Comparison of ENCODE assay signal across 9 cellular contexts in genomic region chr17:9241371-9241712, GRCh38.
DNase-seq lines count a peak whose midpoint lies in the region; ATAC-seq, FAIRE-seq and TF ChIP-seq lines count a peak whose summit lies in the region.
"Had no signal": no experiment of that assay in that cellular context is flagged by ENCODE, and none has a peak within 500 bp of the region (broad histone marks: within the 10 kb centered on the region; RNA-seq: fewer than 3 reads in every experiment).

No MANE protein-coding gene starts in this region.

- peak overlapping the region; percentile 84; the same call in 1 of the 2 replicates for H2BK12ac ChIP-seq in H1 (ENCODE audit: low read depth, low read length)

- H2BK15ac ChIP-seq in H1 (ENCODE audit: low read length): no peak overlapping the region; the same call in 1 of the 2 replicates

- H2BK5ac ChIP-seq in H1 (ENCODE audit: low read depth, low read length): peak overlapping the region; percentile 68; the same call in 1 of the 2 replicates

- no peak for TF ChIP-seq POLR2A in H1 (IDR thresholded peaks at IDR 0.05; ENCODE audit: control extremely low read depth in 1 of 2, low read depth in 2 of 2, low read length in 2 of 2)

- peak overlapping the region in 1 of 4 experiments; percentile 1; a peak in 2 of 7 replicates for H3K9ac ChIP-seq in H1 (replicated peaks in 1 of 4; ENCODE audit: extremely low read depth in 1 of 4, low read depth in 3 of 4, low read length in 3 of 4)

- no peaks in the 10 kb centered on the region for H3K79me1 ChIP-seq in H1 (ENCODE audit: low read depth, low read length)

- H3K4me2 ChIP-seq in H1 (ENCODE audit: insufficient read depth in 1 of 2, low read depth in 2 of 2, low read length in 2 of 2): peak overlapping the region in 1 of 2 experiments; percentile 83; a peak in 1 of 4 replicates

- TF ChIP-seq EP300 in H1 (IDR thresholded peaks at IDR 0.05; ENCODE audit: borderline replicate concordance in 1 of 2, low read depth in 2 of 2, low read length in 2 of 2): no peak

- H3K4me3 Mint-ChIP-seq in mesothelial cell of epicardium: peak overlapping the region; percentile 17

- no peaks in the 10 kb centered on the region for H3K9me3 ChIP-seq in SJCRH30 (replicated peaks)
- H3K9me3 ChIP-seq in H1 (ENCODE audit: insufficient read depth in 2 of 2, low read depth in 1 of 2, low read length in 1 of 2): no peaks in the 10 kb centered on the region
- no peaks in the 10 kb centered on the region for H3K9me3 ChIP-seq in thoracic aorta

- H2BK20ac ChIP-seq in H1 (ENCODE audit: low read length): peak overlapping the region; percentile 13; the same call in 1 of the 2 replicates

- H3K27me3 Mint-ChIP-seq in mesothelial cell of epicardium (ENCODE audit: low read depth): peaks cover 10% of the 10 kb centered on the region

- peaks cover 17% of the 10 kb centered on the region for H3K4me1 Mint-ChIP-seq in mesothelial cell of epicardium

- POLR2A ChIA-PET in H1 (lab: Charles Lee; ENCODE audit: partially characterized antibody): no interaction called here

- no peak for TF ChIP-seq RAD21 in H1 (IDR thresholded peaks at IDR 0.05 in 1 of 2, conservative IDR thresholded peaks at IDR 0.05 in 1 of 2; ENCODE audit: low read depth in 2 of 2, low read length in 2 of 2)

- FAIRE-seq in H1 (lab: Jason Lieb, UNC): no peak

- H3K27me3 ChIP-seq in SJCRH30 (no peaks in the 10 kb centered on the region), H1 (replicated peaks in 1 of 4; ENCODE audit: control insufficient read depth in 3 of 4, extremely low read depth in 1 of 4, insufficient read depth in 3 of 4, low read length in 3 of 4) (peaks cover 0 to 14% (median 9%) of the 10 kb centered on the region in 4 experiments; a peak in 6 of 7 replicates), thoracic aorta (replicated peaks; ENCODE audit: insufficient read depth) (no peaks in the 10 kb centered on the region)

- peak overlapping the region; percentile 39 for H3K27ac Mint-ChIP-seq in mesothelial cell of epicardium

- H2AFZ ChIP-seq in H1 (ENCODE audit: low read length): no peak overlapping the region

- peaks cover 11% of the 10 kb centered on the region for H3K23me2 ChIP-seq in H1 (ENCODE audit: low read depth, low read length)

- H3K9me3 Mint-ChIP-seq in mesothelial cell of epicardium: no peaks in the 10 kb centered on the region

- no peak overlapping the region for H3K23ac ChIP-seq in H1 (ENCODE audit: insufficient read length)

- H3K36me3 ChIP-seq in SJCRH30 (no peaks in the 10 kb centered on the region), H1 (ENCODE audit: control insufficient read depth in 2 of 4, insufficient read depth in 4 of 4, low read length in 3 of 4) (no peaks in the 10 kb centered on the region), thoracic aorta (no peaks in the 10 kb centered on the region)

- ATAC-seq in thoracic aorta (ENCODE audit: insufficient number of reproducible peaks, low FRiP score, low read depth) (no peak), HG02678 (IDR thresholded peaks at IDR 0.05; ENCODE audit: unreplicated experiment) (no peak)

- H3K36me3 Mint-ChIP-seq in mesothelial cell of epicardium: no peaks in the 10 kb centered on the region

- no peak overlapping the region; the same call in 1 of the 2 replicates for H3K18ac ChIP-seq in H1 (ENCODE audit: extremely low read depth, low read length)

- TF ChIP-seq CTCF in H1 (IDR thresholded peaks at IDR 0.05; ENCODE audit: control extremely low read depth in 1 of 3, insufficient read depth in 1 of 3, low read depth in 1 of 3, low read length in 3 of 3) (no peak), mesothelial cell of epicardium (IDR thresholded peaks at IDR 0.05; ENCODE audit: unreplicated experiment) (no peak), thoracic aorta (IDR thresholded peaks at IDR 0.05) (no peak)

- H3K79me2 ChIP-seq in H1 (ENCODE audit: control insufficient read depth in 1 of 2, insufficient read depth in 2 of 2, low read length in 2 of 2): no peaks in the 10 kb centered on the region

- H4K91ac ChIP-seq in H1 (replicated peaks; ENCODE audit: insufficient read length, low read length): no peak overlapping the region

- H4K5ac ChIP-seq in H1 (ENCODE audit: insufficient read length, low read depth, low read length): no peak overlapping the region

- WGBS in H1 (ENCODE audit: extremely low coverage in 1 of 2, insufficient coverage in 1 of 2, insufficient read length in 1 of 2, insufficient replicate concordance in 2 of 2, low coverage in 1 of 2, low lambda C conversion rate in 2 of 2, missing lambda C conversion rate in 1 of 2), 2 experiments: 95% methylated on average over 10 of the region's 10 CpGs; no CpG with 5 or more reads in 1 of the 2 experiments

- no peak overlapping the region for H3K4ac ChIP-seq in H1 (replicated peaks; ENCODE audit: insufficient read length, low read depth, low read length)

- CTCF ChIA-PET in H1 (lab: Charles Lee; ENCODE audit: partially characterized antibody): interaction anchor here (2.8 kb wide), 1 partner anchor 50 kb away, joined by 10 read pairs; no protein-coding TSS in a partner anchor

- no peak overlapping the region for H3K56ac ChIP-seq in H1 (replicated peaks; ENCODE audit: insufficient read length, low read depth, low read length)

- H3K14ac ChIP-seq in H1 (ENCODE audit: insufficient read length): no peak overlapping the region

- H3K4me1 ChIP-seq in SJCRH30 (peaks cover 30% of the 10 kb centered on the region), H1 (replicated peaks in 1 of 4; ENCODE audit: control insufficient read depth in 3 of 4, insufficient read depth in 4 of 4, low read length in 3 of 4) (peaks cover 3 to 30% (median 18%) of the 10 kb centered on the region in 4 experiments), thoracic aorta (ENCODE audit: control insufficient read depth in 1 of 2, low read depth in 2 of 2) (peaks cover 38 to 87% of the 10 kb centered on the region in 2 donors)

- in situ Hi-C loops in ACHN (cut with HindIII; ENCODE audit: low pct_ligation_motif_present, low pct_unique_long_range_greater_than_20kb, low sequenced_read_pairs): no loop called here

- H3K27ac ChIP-seq in SJCRH30: peak overlapping the region; percentile 80
- H3K27ac ChIP-seq in H1 (ENCODE audit: low read depth, low read length): no peak overlapping the region
- peak overlapping the region; percentile 98 to 99 for H3K27ac ChIP-seq in thoracic aorta

- no peak overlapping the region for H3K4me3 ChIP-seq in SJCRH30
- H3K4me3 ChIP-seq in H1 (ENCODE audit: extremely low read depth in 1 of 4, insufficient read depth in 2 of 4, low read depth in 3 of 4, low read length in 4 of 4): no peak overlapping the region
- peak overlapping the region; percentile 15 for H3K4me3 ChIP-seq in thoracic aorta

- no peak overlapping the region for H2BK120ac ChIP-seq in H1 (replicated peaks; ENCODE audit: low read depth, low read length)

- no peak overlapping the region for H4K8ac ChIP-seq in H1 (ENCODE audit: extremely low read depth, insufficient read depth, low read length)

- H4K20me1 ChIP-seq in H1 (replicated peaks in 1 of 2; ENCODE audit: control insufficient read depth in 1 of 2, insufficient read depth in 2 of 2, low read length in 2 of 2): no peaks in the 10 kb centered on the region

- H2AK5ac ChIP-seq in H1 (ENCODE audit: low read depth, low read length): 0 out of 2 replicates have a peak overlapping the region, but pooled peaks have one; percentile 13

- DNase-seq in SJCRH30 (peak; percentile 40 to 51), H1 (ENCODE audit: low read depth in 1 of 2, low spot score in 2 of 2) (no peak), mesothelial cell of epicardium (ENCODE audit: low spot score in 2 of 2, unreplicated experiment in 2 of 2) (no peak), thoracic aorta (ENCODE audit: low spot score) (no peak), NCI-H2196 (lab: John Stamatoyannopoulos, UW; ENCODE audit: unreplicated experiment) (no peak), ACHN (no peak)
- DNase-seq: NCI-H1105, T-helper 9 cell had no signal

TF ChIP-seq in H1, 55 proteins besides CTCF, POLR2A, EP300 and RAD21:
- TF ChIP-seq TAF7 (optimal IDR thresholded peaks at IDR 0.05; ENCODE audit: borderline replicate concordance, low read depth, low read length): no peak
- TF ChIP-seq NRF1 (IDR thresholded peaks at IDR 0.05; ENCODE audit: low read depth, low read length): no peak
- TF ChIP-seq TBP (IDR thresholded peaks at IDR 0.05; ENCODE audit: low read depth, low read length): no peak
- no peak for TF ChIP-seq CTBP2 (IDR thresholded peaks at IDR 0.05; ENCODE audit: borderline replicate concordance, insufficient read depth, insufficient read length, low read length)
- no peak for TF ChIP-seq MAX (IDR thresholded peaks at IDR 0.05)
- TF ChIP-seq, protein P1, sequence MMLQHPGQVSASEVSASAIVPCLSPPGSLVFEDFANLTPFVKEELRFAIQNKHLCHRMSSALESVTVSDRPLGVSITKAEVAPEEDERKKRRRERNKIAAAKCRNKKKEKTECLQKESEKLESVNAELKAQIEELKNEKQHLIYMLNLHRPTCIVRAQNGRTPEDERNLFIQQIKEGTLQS (IDR thresholded peaks at IDR 0.05; ENCODE audit: insufficient read depth, low read depth, low read length): no peak

Comparison
In these comparisons a context has a peak if more than half of its experiments do, and no peak if none do; other contexts are left out.
1. DNase-seq: peak in SJCRH30 (2 of 2); none in H1 (0 of 2), mesothelial cell of epicardium (0 of 2), thoracic aorta (single experiment), NCI-H2196 (single experiment) and ACHN (single experiment).